ENCODE assay signal across 9 cellular contexts in genomic region chr12:48165089-48166031, GRCh38. TPM values are rescaled to one million over a fixed set of nuclear protein-coding genes. Genes with fewer than 3 reads are reported as not detected.
DNase-seq lines count a peak whose midpoint lies in the region; ATAC-seq, FAIRE-seq and TF ChIP-seq lines count a peak whose summit lies in the region.
"Had no signal": no experiment of that assay in that cellular context is flagged by ENCODE, and none has a peak within 500 bp of the region (broad histone marks: within the 10 kb centered on the region; RNA-seq: fewer than 3 reads in every experiment).

No MANE protein-coding gene starts in this region.

- no peak overlapping the region for H3K14ac ChIP-seq in H1 (ENCODE audit: insufficient read length)

- no peak overlapping the region for H2BK20ac ChIP-seq in H1 (ENCODE audit: low read length)

- no peak overlapping the region for H4K8ac ChIP-seq in H1 (ENCODE audit: extremely low read depth, insufficient read depth, low read length)

- no peaks in the 10 kb centered on the region for H3K79me2 ChIP-seq in H1 (ENCODE audit: control insufficient read depth in 1 of 2, insufficient read depth in 2 of 2, low read length in 2 of 2)

- peaks cover 5% of the 10 kb centered on the region; the same call in 1 of the 2 replicates for H3K27me3 ChIP-seq in BJ (ENCODE audit: control insufficient read depth, insufficient read depth, low read length)
- H3K27me3 ChIP-seq in WERI-Rb-1 (ENCODE audit: insufficient read depth, low read depth, severe bottlenecking): no peaks in the 10 kb centered on the region
- no peaks in the 10 kb centered on the region for H3K27me3 ChIP-seq in H1 (replicated peaks in 1 of 4; ENCODE audit: control insufficient read depth in 3 of 4, extremely low read depth in 1 of 4, insufficient read depth in 3 of 4, low read length in 3 of 4)

- H3K36me3 ChIP-seq in BJ (ENCODE audit: control insufficient read depth, insufficient read depth, low read length) (no peaks in the 10 kb centered on the region), WERI-Rb-1 (no peaks in the 10 kb centered on the region), H1 (ENCODE audit: control insufficient read depth in 2 of 4, insufficient read depth in 4 of 4, low read length in 3 of 4) (no peaks in the 10 kb centered on the region), mucosa of descending colon (ENCODE audit: low read depth) (no peaks in the 10 kb centered on the region)

- no peak overlapping the region for H2BK5ac ChIP-seq in H1 (ENCODE audit: low read depth, low read length)

- intact Hi-C loops in mucosa of descending colon (cut with DNase I, micrococcal nuclease): loop anchor here in 1 of 2 donors (10.0 kb wide), 1 partner anchor 81 kb away; no protein-coding TSS in a partner anchor

- CTCF ChIA-PET in BJ (lab: Yijun Ruan, JAX): interaction anchor here (0.6 to 3.0 kb wide), 25 partner anchors 8 to 506 kb away, joined by 3 to 12 read pairs (median 3); partner anchors contain the start of genes ASB8 and TMEM106C
- CTCF ChIA-PET in H1 (lab: Charles Lee; ENCODE audit: partially characterized antibody): interaction anchor here (0.6 to 4.4 kb wide), 32 partner anchors 8 to 482 kb away, joined by 3 to 40 read pairs (median 4); partner anchors contain the start of genes CCDC184 and PFKM

- no peak overlapping the region for H2AK5ac ChIP-seq in H1 (ENCODE audit: low read depth, low read length)

- H3K18ac ChIP-seq in H1 (ENCODE audit: extremely low read depth, low read length): no peak overlapping the region

- no peaks in the 10 kb centered on the region for H3K9me3 ChIP-seq in WERI-Rb-1 (ENCODE audit: severe bottlenecking)
- H3K9me3 ChIP-seq in H1 (ENCODE audit: insufficient read depth in 2 of 2, low read depth in 1 of 2, low read length in 1 of 2): no peaks in the 10 kb centered on the region
- no peaks in the 10 kb centered on the region for H3K9me3 ChIP-seq in mucosa of descending colon

- H4K91ac ChIP-seq in H1 (replicated peaks; ENCODE audit: insufficient read length, low read length): no peak overlapping the region

- FAIRE-seq in H1 (lab: Jason Lieb, UNC): peak; percentile 95

- DNase-seq in BJ (ENCODE audit: low read depth): no peak
- DNase-seq in NCI-H187 treated with DMSO at 0.1 percent for 48 hours (lab: John Stamatoyannopoulos, UW): peak; percentile 42
- peak; percentile 38 for DNase-seq in WERI-Rb-1
- DNase-seq in H1 (ENCODE audit: low read depth in 1 of 2, low spot score in 2 of 2): no peak
- DNase-seq in mucosa of descending colon: peak in 1 of 3 donors; percentile 23
- DNase-seq: right cardiac atrium had no signal

- H3K27ac ChIP-seq in WERI-Rb-1 (no peak overlapping the region), H1 (ENCODE audit: low read depth, low read length) (no peak overlapping the region)

- TF ChIP-seq EP300 in H1 (IDR thresholded peaks at IDR 0.05; ENCODE audit: borderline replicate concordance in 1 of 2, low read depth in 2 of 2, low read length in 2 of 2): no peak

- H3K9ac ChIP-seq in H1 (replicated peaks in 1 of 4; ENCODE audit: extremely low read depth in 1 of 4, low read depth in 3 of 4, low read length in 3 of 4): no peak overlapping the region

- no peak overlapping the region for H3K4me3 ChIP-seq in BJ (ENCODE audit: low read depth, low read length)
- no peak overlapping the region for H3K4me3 ChIP-seq in WERI-Rb-1 (ENCODE audit: low read depth, low read length)
- no peak overlapping the region for H3K4me3 ChIP-seq in H1 (ENCODE audit: extremely low read depth in 1 of 4, insufficient read depth in 2 of 4, low read depth in 3 of 4, low read length in 4 of 4)
- no peak overlapping the region for H3K4me3 ChIP-seq in mucosa of descending colon

- H3K79me1 ChIP-seq in H1 (ENCODE audit: low read depth, low read length): no peaks in the 10 kb centered on the region

- H3K4me1 ChIP-seq in H1 (replicated peaks in 1 of 4; ENCODE audit: control insufficient read depth in 3 of 4, insufficient read depth in 4 of 4, low read length in 3 of 4) (no peaks in the 10 kb centered on the region; a peak in 1 of 7 replicates), mucosa of descending colon (ENCODE audit: low read depth) (no peaks in the 10 kb centered on the region)

- TF ChIP-seq POLR2A in H1 (IDR thresholded peaks at IDR 0.05; ENCODE audit: control extremely low read depth in 1 of 2, low read depth in 2 of 2, low read length in 2 of 2): no peak

- H4K5ac ChIP-seq in H1 (ENCODE audit: insufficient read length, low read depth, low read length): no peak overlapping the region

- no peak overlapping the region for H3K4me2 ChIP-seq in H1 (ENCODE audit: insufficient read depth in 1 of 2, low read depth in 2 of 2, low read length in 2 of 2)

- WGBS in H1 (ENCODE audit: extremely low coverage in 1 of 2, insufficient coverage in 1 of 2, insufficient read length in 1 of 2, insufficient replicate concordance in 2 of 2, low coverage in 1 of 2, low lambda C conversion rate in 2 of 2, missing lambda C conversion rate in 1 of 2), 2 experiments: 63% methylated on average over 2 of the region's 2 CpGs; no CpG with 5 or more reads in 1 of the 2 experiments

- TF ChIP-seq RAD21 in H1 (IDR thresholded peaks at IDR 0.05 in 1 of 2, conservative IDR thresholded peaks at IDR 0.05 in 1 of 2; ENCODE audit: low read depth in 2 of 2, low read length in 2 of 2): peak; percentile 92

- H4K20me1 ChIP-seq in H1 (replicated peaks in 1 of 2; ENCODE audit: control insufficient read depth in 1 of 2, insufficient read depth in 2 of 2, low read length in 2 of 2): no peaks in the 10 kb centered on the region

- H2BK12ac ChIP-seq in H1 (ENCODE audit: low read depth, low read length): no peak overlapping the region

- ATAC-seq in GM18498 (IDR thresholded peaks at IDR 0.05; ENCODE audit: unreplicated experiment) (peak; percentile 48), mucosa of descending colon (peak; percentile 67), HG02763 (IDR thresholded peaks at IDR 0.05; ENCODE audit: unreplicated experiment) (no peak), GM21390 (IDR thresholded peaks at IDR 0.05; ENCODE audit: unreplicated experiment) (no peak)

- H3K23ac ChIP-seq in H1 (ENCODE audit: insufficient read length): no peak overlapping the region

- no peak overlapping the region for H3K4ac ChIP-seq in H1 (replicated peaks; ENCODE audit: insufficient read length, low read depth, low read length)

- H3K56ac ChIP-seq in H1 (replicated peaks; ENCODE audit: insufficient read length, low read depth, low read length): no peak overlapping the region

- POLR2A ChIA-PET in BJ (lab: Charles Lee): no interaction called here
- POLR2A ChIA-PET in H1 (lab: Charles Lee; ENCODE audit: partially characterized antibody): no interaction called here

- TF ChIP-seq CTCF in BJ (IDR thresholded peaks at IDR 0.05; ENCODE audit: insufficient read depth, low read depth, low read length) (peak; percentile 94), WERI-Rb-1 (IDR thresholded peaks at IDR 0.05; ENCODE audit: low read depth, low read length) (peak; percentile 83), H1 (IDR thresholded peaks at IDR 0.05; ENCODE audit: control extremely low read depth in 1 of 3, insufficient read depth in 1 of 3, low read depth in 1 of 3, low read length in 3 of 3) (peak in 2 of 3 experiments; percentile 76 to 87; a peak in 3 of 4 replicates), mucosa of descending colon (IDR thresholded peaks at IDR 0.05) (peak; percentile 84)

- H3K23me2 ChIP-seq in H1 (ENCODE audit: low read depth, low read length): no peaks in the 10 kb centered on the region

- no peak overlapping the region for H2BK15ac ChIP-seq in H1 (ENCODE audit: low read length)

- H2BK120ac ChIP-seq in H1 (replicated peaks; ENCODE audit: low read depth, low read length): no peak overlapping the region

- no peak overlapping the region for H2AFZ ChIP-seq in H1 (ENCODE audit: low read length)

RNA-seq across cellular contexts. Expression of gene ASB8, which starts 8.0 kb away (rescaled TPM):
- 31.1 and 34.4 TPM in 2 replicates for polyA plus RNA-seq in BJ (2011; rRNA removed)
- 23.6 and 37.5 TPM in 2 replicates for polyA minus RNA-seq in BJ (2011; rRNA and poly(A)+ RNA removed)
- 8.1 and 8.3 TPM in 2 replicates for total RNA-seq in H1 (2021; fragmentation: NEBNext Ultra II Directional; extraction: Animal tissue kit (Norgen Biotek cat#: 25700))
- 3.8 and 4.2 TPM in 2 replicates for polyA plus RNA-seq in H1 (2011; rRNA removed)
- 7.7 TPM for polyA plus RNA-seq in H1 (2011; cell fraction: cytosol; rRNA removed)
- 5.0 TPM for polyA plus RNA-seq in H1 (2011; cell fraction: nucleus; rRNA removed)
- 7.5 to 10.4 TPM (median 8.3 TPM) in 4 replicates for polyA plus RNA-seq in H1 (2012, experiment 1 of 2)
- polyA plus RNA-seq in H1 (2012, experiment 2 of 2): 5.9 TPM
- 4.8 TPM for polyA plus RNA-seq in H1 (2013, experiment 1 of 2)
- 4.6 TPM for polyA plus RNA-seq in H1 (2013, experiment 2 of 2)
- 12.5 and 15.9 TPM in 2 replicates for polyA minus RNA-seq in H1 (2011; rRNA and poly(A)+ RNA removed)
- 3.4 TPM for polyA minus RNA-seq in H1 (2011; cell fraction: cytosol; rRNA and poly(A)+ RNA removed)
- 7.7 TPM for polyA minus RNA-seq in H1 (2011; cell fraction: nucleus; rRNA and poly(A)+ RNA removed)
- total RNA-seq in mucosa of descending colon: 10 to 100 TPM; 41.1 to 46.6 (median 41.3) TPM

RNA-seq across cellular contexts. Expression of gene CCDC184, which starts 18.1 kb away (rescaled TPM):
- polyA plus RNA-seq in BJ (2011; rRNA removed) (0.38 and 0.45 TPM in 2 replicates), H1 (2011; rRNA removed) (3.0 and 3.1 TPM in 2 replicates)
- 0.10 and 0.43 TPM in 2 replicates for polyA minus RNA-seq in BJ (2011; rRNA and poly(A)+ RNA removed)
- total RNA-seq in H1 (2021; fragmentation: NEBNext Ultra II Directional; extraction: Animal tissue kit (Norgen Biotek cat#: 25700)): 2.2 and 2.5 TPM in 2 replicates
- 2.6 TPM for polyA plus RNA-seq in H1 (2011; cell fraction: cytosol; rRNA removed)
- polyA plus RNA-seq in H1 (2011; cell fraction: nucleus; rRNA removed): 1.2 TPM
- polyA plus RNA-seq in H1 (2012, experiment 1 of 2): 1.8 to 2.7 TPM (median 2.3 TPM) in 4 replicates
- polyA plus RNA-seq in H1 (2012, experiment 2 of 2): 3.7 TPM
- 1.4 TPM for polyA plus RNA-seq in H1 (2013, experiment 1 of 2)
- 1.4 TPM for polyA plus RNA-seq in H1 (2013, experiment 2 of 2)
- 1.6 and 1.7 TPM in 2 replicates for polyA minus RNA-seq in H1 (2011; rRNA and poly(A)+ RNA removed)
- 1.1 TPM for polyA minus RNA-seq in H1 (2011; cell fraction: cytosol; rRNA and poly(A)+ RNA removed)
- polyA minus RNA-seq in H1 (2011; cell fraction: nucleus; rRNA and poly(A)+ RNA removed): 1.4 TPM
- 1 to 10 TPM in 1 of 3 donors, under 1 TPM in 2; 0.20 to 2.4 (median 0.41) TPM for total RNA-seq in mucosa of descending colon

RNA-seq across cellular contexts. Expression of gene OR10AD1, which starts 37.7 kb away (rescaled TPM):
- polyA plus RNA-seq in BJ (2011; rRNA removed) (not detected in 2 replicates), H1 (2011; rRNA removed) (not detected in 2 replicates)
- polyA minus RNA-seq in BJ (2011; rRNA and poly(A)+ RNA removed): not detected in 2 replicates
- total RNA-seq in H1 (2021; fragmentation: NEBNext Ultra II Directional; extraction: Animal tissue kit (Norgen Biotek cat#: 25700)): not detected in 2 replicates
- polyA plus RNA-seq in H1 (2011; cell fraction: cytosol; rRNA removed): not detected
- not detected for polyA plus RNA-seq in H1 (2011; cell fraction: nucleus; rRNA removed)
- polyA plus RNA-seq in H1 (2012, experiment 1 of 2): 0.13 TPM in 1 of 4 replicates, not detected in the others
- polyA plus RNA-seq in H1 (2012, experiment 2 of 2): not detected
- polyA plus RNA-seq in H1 (2013, experiment 1 of 2): not detected
- not detected for polyA plus RNA-seq in H1 (2013, experiment 2 of 2)
- not detected in 2 replicates for polyA minus RNA-seq in H1 (2011; rRNA and poly(A)+ RNA removed)
- not detected for polyA minus RNA-seq in H1 (2011; cell fraction: cytosol; rRNA and poly(A)+ RNA removed)
- not detected for polyA minus RNA-seq in H1 (2011; cell fraction: nucleus; rRNA and poly(A)+ RNA removed)
- not detected for total RNA-seq in mucosa of descending colon
- total RNA-seq: right cardiac atrium had no signal
- polyA plus RNA-seq: right cardiac atrium had no signal

RNA-seq across cellular contexts. Expression of gene PFKM, which starts 46.2 kb away (rescaled TPM):
- polyA plus RNA-seq in BJ (2011; rRNA removed): 43.4 and 45.9 TPM in 2 replicates
- polyA minus RNA-seq in BJ (2011; rRNA and poly(A)+ RNA removed): 32.9 and 48.6 TPM in 2 replicates
- total RNA-seq in H1 (2021; fragmentation: NEBNext Ultra II Directional; extraction: Animal tissue kit (Norgen Biotek cat#: 25700)): 106 and 109 TPM in 2 replicates
- polyA plus RNA-seq in H1 (2011; rRNA removed): 62.6 and 73.7 TPM in 2 replicates
- 88.9 TPM for polyA plus RNA-seq in H1 (2011; cell fraction: cytosol; rRNA removed)
- 120 TPM for polyA plus RNA-seq in H1 (2011; cell fraction: nucleus; rRNA removed)
- polyA plus RNA-seq in H1 (2012, experiment 1 of 2): 119 to 125 TPM (median 122 TPM) in 4 replicates
- 25.5 TPM for polyA plus RNA-seq in H1 (2012, experiment 2 of 2)
- polyA plus RNA-seq in H1 (2013, experiment 1 of 2): 35.6 TPM
- polyA plus RNA-seq in H1 (2013, experiment 2 of 2): 32.4 TPM
- polyA minus RNA-seq in H1 (2011; rRNA and poly(A)+ RNA removed): 127 and 159 TPM in 2 replicates
- 44.6 TPM for polyA minus RNA-seq in H1 (2011; cell fraction: cytosol; rRNA and poly(A)+ RNA removed)
- polyA minus RNA-seq in H1 (2011; cell fraction: nucleus; rRNA and poly(A)+ RNA removed): 92.9 TPM
- total RNA-seq in mucosa of descending colon: 10 to 100 TPM; 37.3 to 98.8 (median 40.9) TPM

RNA-seq across cellular contexts. Expression of gene SENP1, which starts 59.5 kb away (rescaled TPM):
- polyA plus RNA-seq in BJ (2011; rRNA removed): 10.3 and 20.0 TPM in 2 replicates
- 12.7 and 15.4 TPM in 2 replicates for polyA minus RNA-seq in BJ (2011; rRNA and poly(A)+ RNA removed)
- total RNA-seq in H1 (2021; fragmentation: NEBNext Ultra II Directional; extraction: Animal tissue kit (Norgen Biotek cat#: 25700)): 29.8 and 31.5 TPM in 2 replicates
- polyA plus RNA-seq in H1 (2011; rRNA removed): 9.5 and 14.2 TPM in 2 replicates
- 12.6 TPM for polyA plus RNA-seq in H1 (2011; cell fraction: cytosol; rRNA removed)
- polyA plus RNA-seq in H1 (2011; cell fraction: nucleus; rRNA removed): 9.8 TPM
- 9.6 to 15.5 TPM (median 12.5 TPM) in 4 replicates for polyA plus RNA-seq in H1 (2012, experiment 1 of 2)
- polyA plus RNA-seq in H1 (2012, experiment 2 of 2): 1.3 TPM
- polyA plus RNA-seq in H1 (2013, experiment 1 of 2): 16.9 TPM
- polyA plus RNA-seq in H1 (2013, experiment 2 of 2): 16.0 TPM
- polyA minus RNA-seq in H1 (2011; rRNA and poly(A)+ RNA removed): 40.5 and 56.9 TPM in 2 replicates
- polyA minus RNA-seq in H1 (2011; cell fraction: cytosol; rRNA and poly(A)+ RNA removed): 20.7 TPM
- 39.5 TPM for polyA minus RNA-seq in H1 (2011; cell fraction: nucleus; rRNA and poly(A)+ RNA removed)
- 10 to 100 TPM; 12.7 to 20.8 (median 17.4) TPM for total RNA-seq in mucosa of descending colon

Comparison
In these comparisons a context has a peak if more than half of its experiments do, and no peak if none do; other contexts are left out.
1. DNase-seq: peak in NCI-H187 treated with DMSO at 0.1 percent for 48 hours (single experiment) and WERI-Rb-1 (single experiment); none in BJ (single experiment) and H1 (0 of 2).
2. ATAC-seq: peak in GM18498 (single experiment) and mucosa of descending colon (single experiment); none in HG02763 (single experiment) and GM21390 (single experiment).
3. Peak in every context shown above with its lines, with median percentiles within 50 percentile points of each other: CTCF ChIP-seq.